Comparison of ENCODE assay signal across 1 cellular context in genomic region chr3:17912011-17912760, GRCh38.
TF ChIP-seq lines count a peak whose summit lies in the region.

No MANE protein-coding gene starts in this region.

TF ChIP-seq in K562, 482 proteins besides CTCF, POLR2A, EP300 and RAD21 (continued from another document):
- TF ChIP-seq, protein P1, sequence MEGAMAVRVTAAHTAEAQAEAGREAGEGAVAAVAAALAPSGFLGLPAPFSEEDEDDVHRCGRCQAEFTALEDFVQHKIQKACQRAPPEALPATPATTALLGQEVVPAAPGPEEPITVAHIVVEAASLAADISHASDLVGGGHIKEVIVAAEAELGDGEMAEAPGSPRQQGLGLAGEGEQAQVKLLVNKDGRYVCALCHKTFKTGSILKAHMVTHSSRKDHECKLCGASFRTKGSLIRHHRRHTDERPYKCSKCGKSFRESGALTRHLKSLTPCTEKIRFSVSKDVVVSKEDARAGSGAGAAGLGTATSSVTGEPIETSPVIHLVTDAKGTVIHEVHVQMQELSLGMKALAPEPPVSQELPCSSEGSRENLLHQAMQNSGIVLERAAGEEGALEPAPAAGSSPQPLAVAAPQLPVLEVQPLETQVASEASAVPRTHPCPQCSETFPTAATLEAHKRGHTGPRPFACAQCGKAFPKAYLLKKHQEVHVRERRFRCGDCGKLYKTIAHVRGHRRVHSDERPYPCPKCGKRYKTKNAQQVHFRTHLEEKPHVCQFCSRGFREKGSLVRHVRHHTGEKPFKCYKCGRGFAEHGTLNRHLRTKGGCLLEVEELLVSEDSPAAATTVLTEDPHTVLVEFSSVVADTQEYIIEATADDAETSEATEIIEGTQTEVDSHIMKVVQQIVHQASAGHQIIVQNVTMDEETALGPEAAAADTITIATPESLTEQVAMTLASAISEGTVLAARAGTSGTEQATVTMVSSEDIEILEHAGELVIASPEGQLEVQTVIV (CRISPR knock-in tag; IDR thresholded peaks at IDR 0.05; ENCODE audit: borderline replicate concordance), result no peak
- TF ChIP-seq ZNF316 (IDR thresholded peaks at IDR 0.05) (peak; percentile 93), MAFF (IDR thresholded peaks at IDR 0.05; ENCODE audit: low read length) (peak; percentile 69), ATF7 (IDR thresholded peaks at IDR 0.05) (no peak), HDAC1 (IDR thresholded peaks at IDR 0.05) (no peak), GMEB1 (CRISPR knock-in tag; IDR thresholded peaks at IDR 0.05) (no peak)
- TF ChIP-seq, protein P2, sequence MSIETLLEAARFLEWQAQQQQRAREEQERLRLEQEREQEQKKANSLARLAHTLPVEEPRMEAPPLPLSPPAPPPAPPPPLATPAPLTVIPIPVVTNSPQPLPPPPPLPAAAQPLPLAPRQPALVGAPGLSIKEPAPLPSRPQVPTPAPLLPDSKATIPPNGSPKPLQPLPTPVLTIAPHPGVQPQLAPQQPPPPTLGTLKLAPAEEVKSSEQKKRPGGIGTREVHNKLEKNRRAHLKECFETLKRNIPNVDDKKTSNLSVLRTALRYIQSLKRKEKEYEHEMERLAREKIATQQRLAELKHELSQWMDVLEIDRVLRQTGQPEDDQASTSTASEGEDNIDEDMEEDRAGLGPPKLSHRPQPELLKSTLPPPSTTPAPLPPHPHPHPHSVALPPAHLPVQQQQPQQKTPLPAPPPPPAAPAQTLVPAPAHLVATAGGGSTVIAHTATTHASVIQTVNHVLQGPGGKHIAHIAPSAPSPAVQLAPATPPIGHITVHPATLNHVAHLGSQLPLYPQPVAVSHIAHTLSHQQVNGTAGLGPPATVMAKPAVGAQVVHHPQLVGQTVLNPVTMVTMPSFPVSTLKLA (conservative IDR thresholded peaks at IDR 0.05), result no peak
- TF ChIP-seq, protein P3, sequence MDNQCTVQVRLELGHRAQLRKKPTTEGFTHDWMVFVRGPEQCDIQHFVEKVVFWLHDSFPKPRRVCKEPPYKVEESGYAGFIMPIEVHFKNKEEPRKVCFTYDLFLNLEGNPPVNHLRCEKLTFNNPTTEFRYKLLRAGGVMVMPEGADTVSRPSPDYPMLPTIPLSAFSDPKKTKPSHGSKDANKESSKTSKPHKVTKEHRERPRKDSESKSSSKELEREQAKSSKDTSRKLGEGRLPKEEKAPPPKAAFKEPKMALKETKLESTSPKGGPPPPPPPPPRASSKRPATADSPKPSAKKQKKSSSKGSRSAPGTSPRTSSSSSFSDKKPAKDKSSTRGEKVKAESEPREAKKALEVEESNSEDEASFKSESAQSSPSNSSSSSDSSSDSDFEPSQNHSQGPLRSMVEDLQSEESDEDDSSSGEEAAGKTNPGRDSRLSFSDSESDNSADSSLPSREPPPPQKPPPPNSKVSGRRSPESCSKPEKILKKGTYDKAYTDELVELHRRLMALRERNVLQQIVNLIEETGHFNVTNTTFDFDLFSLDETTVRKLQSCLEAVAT (IDR thresholded peaks at IDR 0.05), result no peak
